Comparison of ENCODE assay signal across 34 cellular contexts in genomic region chr14:52442602-52443001, GRCh38.
"Had no signal": no experiment of that assay in that cellular context is flagged by ENCODE, and none has a peak within 500 bp of the region (broad histone marks: within the 10 kb centered on the region; RNA-seq: fewer than 3 reads in every experiment).

No MANE protein-coding gene starts in this region.

- H3K9me3 ChIP-seq: adrenal gland, body of pancreas, breast epithelium had no signal

- DNase-seq: activated B cell treated with CpG ODN at 0.5 μM for 24 hours; activated CD4-positive, alpha-beta memory T cell treated with anti-CD3 and anti-CD28 coated beads for 36 hours; activated CD4-positive, alpha-beta T cell treated with anti-CD3 and anti-CD28 coated beads for 4 hours; activated CD4-positive, alpha-beta T cell treated with anti-CD3 and anti-CD28 coated beads, Interleukin-2, amount 10 ng/mL, durations not matched to agents 24 days and 14 days; activated CD4-positive, alpha-beta T cell treated with anti-CD3 and anti-CD28 coated beads, Interleukin-2, amount 50 U/mL, for 1 hour; activated CD4-positive, alpha-beta T cell treated with anti-CD3 and anti-CD28 coated beads, Interleukin-2, amount 50 U/mL, for 4 hours; activated CD4-positive, CD25-positive, alpha-beta regulatory T cell treated with anti-CD3 and anti-CD28 coated beads, Interleukin-2, amount 50 U/mL, for 72 hours; activated CD8-positive, alpha-beta memory T cell treated with anti-CD3 and anti-CD28 coated beads, Interleukin-2, amount 50 U/mL, for 4 hours; activated CD8-positive, alpha-beta T cell treated with anti-CD3 and anti-CD28 coated beads for 36 hours; activated effector memory CD4-positive, alpha-beta T cell treated with anti-CD3 and anti-CD28 coated beads, Interleukin-2, amount 50 U/mL, for 16 hours; activated gamma-delta T cell treated with Interleukin-2 at 50 U/mL for 16 hours; activated naive CD4-positive, alpha-beta T cell; activated naive CD4-positive, alpha-beta T cell treated with anti-CD3 and anti-CD28 coated beads for 36 hours; activated naive CD4-positive, alpha-beta T cell treated with anti-CD3 and anti-CD28 coated beads, Interleukin-2, amount 50 U/mL, for 16 hours; activated naive CD8-positive, alpha-beta T cell treated with anti-CD3 and anti-CD28 coated beads for 36 hours; activated T-cell treated with anti-CD3 and anti-CD28 coated beads for 4 hours; activated T-cell treated with anti-CD3 and anti-CD28 coated beads, Interleukin-2, amount 50 U/mL, for 1 hour; activated T-cell treated with anti-CD3 and anti-CD28 coated beads, Interleukin-2, amount 50 U/mL, for 4 hours; activated T-cell treated with anti-CD3 and anti-CD28 coated beads, Interleukin-2, amount 50 U/mL, for 72 hours; adrenal gland; amniotic stem cell; aorta; body of pancreas; brain microvascular endothelial cell; cerebellar nuclear complex; T-helper 1 cell; T-helper 2 cell; T-helper 9 cell had no signal

- H3K4me3 ChIP-seq: adrenal gland, body of pancreas, breast epithelium had no signal

- FAIRE-seq: astrocyte, TTC549 had no signal

- H3K36me3 ChIP-seq: brain microvascular endothelial cell, breast epithelium had no signal

- H3K27me3 ChIP-seq: adrenal gland, body of pancreas, brain microvascular endothelial cell, breast epithelium had no signal

- ATAC-seq: activated CD8-positive, alpha-beta T cell treated with anti-CD3 and anti-CD28 coated beads for 36 hours; activated naive CD4-positive, alpha-beta T cell treated with anti-CD3 and anti-CD28 coated beads, Interleukin-2, amount 50 U/mL, for 72 hours; activated T-cell treated with anti-CD3 and anti-CD28 coated beads, Interleukin-2, amount 50 U/mL, for 4 hours; activated T-cell treated with anti-CD3 and anti-CD28 coated beads, Interleukin-2, amount 50 U/mL, for 72 hours; activated T-helper 17 cell treated with anti-CD3 and anti-CD28 coated beads, Interleukin-2, amount 50 U/mL, for 72 hours; body of pancreas had no signal

- H3K4me1 ChIP-seq: adrenal gland, body of pancreas, breast epithelium had no signal

- H3K27ac ChIP-seq: adrenal gland, body of pancreas, brain microvascular endothelial cell, breast epithelium, VCaP had no signal
